8 cellular contexts compared by ENCODE assay signal in the genomic region with DNA sequence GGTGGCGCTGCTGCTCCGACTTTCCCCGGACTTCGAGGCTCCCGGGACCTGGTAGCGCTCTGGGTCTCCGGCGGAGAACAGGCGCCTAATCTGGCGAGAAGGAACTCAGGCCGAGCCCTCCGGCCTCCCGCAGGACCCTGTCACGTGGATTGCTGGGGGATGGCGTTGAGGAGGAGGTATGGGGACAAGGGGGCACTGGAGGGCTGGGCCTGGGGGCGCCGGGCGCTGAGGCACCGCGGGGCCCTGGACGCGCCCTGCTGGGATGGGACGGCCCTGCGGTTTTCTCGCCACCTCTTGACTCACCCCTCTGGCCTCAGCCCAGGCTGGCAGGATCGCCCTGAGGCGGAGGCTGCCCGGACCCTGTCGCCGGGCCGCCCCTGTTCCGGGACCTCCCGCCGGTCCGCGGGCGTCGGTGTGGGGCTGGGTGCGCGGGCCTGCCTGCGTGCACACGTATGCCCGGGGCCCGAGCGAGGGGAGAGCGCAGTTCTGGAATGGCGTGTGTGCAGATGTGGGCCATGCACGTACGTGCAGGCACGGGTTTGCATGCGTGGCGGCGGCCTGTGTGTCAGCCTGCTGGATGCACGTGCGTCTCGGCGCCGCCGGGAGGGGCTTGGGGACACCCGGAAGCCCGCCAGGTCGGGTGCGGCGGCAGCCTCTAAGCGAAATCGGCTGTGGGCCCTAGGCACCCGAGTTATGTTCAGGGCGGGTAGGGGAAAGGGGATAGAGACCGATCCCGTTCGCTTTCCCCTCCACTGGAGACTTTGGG. TPM values are rescaled to one million over a fixed set of nuclear protein-coding genes. Genes with fewer than 3 reads are reported as not detected.
DNase-seq lines count a peak whose midpoint lies in the region; ATAC-seq, FAIRE-seq and TF ChIP-seq lines count a peak whose summit lies in the region.

No MANE protein-coding gene starts in this region.

- peak overlapping the region; percentile 89 for H3K9ac ChIP-seq in SK-N-SH

- H3K9me3 Mint-ChIP-seq in activated naive CD8-positive, alpha-beta T cell (ENCODE audit: low read depth) = no peaks in the 10 kb centered on the region

- H3K4me1 ChIP-seq in SK-N-SH (ENCODE audit: control insufficient read depth in 1 of 2, insufficient read depth in 2 of 2, low read depth in 1 of 2, low read length in 1 of 2) = peaks cover 9 to 37% of the 10 kb centered on the region in 2 experiments; a peak in 1 of 4 replicates
- peaks cover 7% of the 10 kb centered on the region for H3K4me1 ChIP-seq in prostate gland (replicated peaks)

- DNase-seq in GM19238 (ENCODE audit: insufficient read length, low spot score) (peak; percentile 82), SK-N-SH (peak; percentile 81), Right ventricle myocardium superior (peak; percentile 88), prostate gland (ENCODE audit: low spot score) (peak; percentile 73), urothelium cell line (ENCODE audit: low spot score) (peak; percentile 79)

- POLR2A ChIA-PET in SK-N-SH (lab: Yijun Ruan, JAX) = interaction anchor here (0.6 to 1.5 kb wide), 6 partner anchors 22 to 977 kb away, joined by 3 to 7 read pairs (median 3); a partner anchor contains a TSS

- WGBS in SK-N-SH (ENCODE audit: low lambda C conversion rate) = 9% methylated on average over 5 of the region's 71 CpGs
- under 1% methylated on average over 57 of the region's 71 CpGs for WGBS in prostate gland

- H3K36me3 ChIP-seq in SK-N-SH (replicated peaks in 1 of 2; ENCODE audit: control insufficient read depth in 1 of 2, insufficient read depth in 2 of 2, low read length in 1 of 2) (peaks cover 0 to 4% of the 10 kb centered on the region in 2 experiments), prostate gland (peaks cover 0 to 13% of the 10 kb centered on the region in 2 donors)

- peak; percentile 32 for ATAC-seq in HG03521 (IDR thresholded peaks at IDR 0.05; ENCODE audit: unreplicated experiment)
- ATAC-seq in Right ventricle myocardium superior (ENCODE audit: poor library complexity) = peak; percentile 38

- H2AFZ ChIP-seq in SK-N-SH (ENCODE audit: low read depth) = peak overlapping the region; percentile 79

- CTCF ChIA-PET in SK-N-SH (lab: Yijun Ruan, JAX) = interaction anchor here (1.0 to 8.1 kb wide), 15 partner anchors 10 to 199 kb away, joined by 3 to 238 read pairs (median 6); a partner anchor contains a TSS

- intact Hi-C loops in Right ventricle myocardium superior (cut with DNase I) = loop anchor here (10.0 kb wide), 1 partner anchor 248 kb away; a partner anchor contains a TSS
- intact Hi-C loops in prostate gland (cut with DNase I) = loop anchor here (5.0 kb wide), 1 partner anchor 245 kb away; a partner anchor contains a TSS

- FAIRE-seq in urothelium cell line (lab: Jason Lieb, UNC) = peak; percentile 70

- H3K27me3 Mint-ChIP-seq in activated naive CD8-positive, alpha-beta T cell = no peaks in the 10 kb centered on the region

- peak overlapping the region; percentile 90 for H3K4me3 Mint-ChIP-seq in activated naive CD8-positive, alpha-beta T cell

- H3K9me3 ChIP-seq in SK-N-SH = no peaks in the 10 kb centered on the region
- H3K9me3 ChIP-seq in prostate gland = no peaks in the 10 kb centered on the region

- no peak for TF ChIP-seq POLR2A in prostate gland (IDR thresholded peaks at IDR 0.05)

- peak overlapping the region; percentile 100 for H3K4me2 ChIP-seq in SK-N-SH

- no peaks in the 10 kb centered on the region for H3K9me2 ChIP-seq in SK-N-SH

- no peak for TF ChIP-seq EP300 in SK-N-SH (IDR thresholded peaks at IDR 0.05; ENCODE audit: borderline replicate concordance in 1 of 2, low read depth in 1 of 2, low read length in 1 of 2)

- H4K20me1 ChIP-seq in SK-N-SH (ENCODE audit: insufficient read depth) = peaks cover 46% of the 10 kb centered on the region

- H3K4me3 ChIP-seq in SK-N-SH (ENCODE audit: low read depth in 2 of 2, low read length in 1 of 2) (peak overlapping the region; percentile 74 to 83), prostate gland (peak overlapping the region; percentile 73 to 78)

- no peaks in the 10 kb centered on the region for H3K36me3 Mint-ChIP-seq in activated naive CD8-positive, alpha-beta T cell

- H3K79me2 ChIP-seq in SK-N-SH (ENCODE audit: insufficient read depth) = peaks cover 53% of the 10 kb centered on the region

- no peaks in the 10 kb centered on the region for H3F3A ChIP-seq in SK-N-SH (replicated peaks; ENCODE audit: insufficient read depth)

- peaks cover 46% of the 10 kb centered on the region for H3K4me1 Mint-ChIP-seq in activated naive CD8-positive, alpha-beta T cell (ENCODE audit: low read depth)

- TF ChIP-seq RAD21 in SK-N-SH (IDR thresholded peaks at IDR 0.05; ENCODE audit: low read length) = no peak

- TF ChIP-seq CTCF in C4-2B (conservative IDR thresholded peaks at IDR 0.05) (peak; percentile 90), SK-N-SH (IDR thresholded peaks at IDR 0.05) (no peak; the same call in none of the 2 replicates), prostate gland (IDR thresholded peaks at IDR 0.05) (peak in 1 of 4 experiments; percentile 7)

- H3K27ac ChIP-seq in C4-2B = peak overlapping the region; percentile 98
- H3K27ac ChIP-seq in SK-N-SH (ENCODE audit: low read depth in 2 of 2, low read length in 1 of 2) = peak overlapping the region; percentile 67 to 74; a peak in 3 of 4 replicates
- peak overlapping the region; percentile 84 to 85 for H3K27ac ChIP-seq in prostate gland

- H3K27me3 ChIP-seq in SK-N-SH (ENCODE audit: insufficient read depth) = no peaks in the 10 kb centered on the region
- H3K27me3 ChIP-seq in prostate gland (replicated peaks; ENCODE audit: insufficient read depth) = no peaks in the 10 kb centered on the region

- H3K27ac Mint-ChIP-seq in activated naive CD8-positive, alpha-beta T cell = peak overlapping the region; percentile 92

TF ChIP-seq in SK-N-SH, 30 proteins besides CTCF, POLR2A, EP300 and RAD21:
- TF ChIP-seq YY1 (IDR thresholded peaks at IDR 0.05; ENCODE audit: low read depth) = no peak
- TF ChIP-seq SIN3A (IDR thresholded peaks at IDR 0.05; ENCODE audit: borderline replicate concordance, low read depth, low read length) = 0 out of 2 replicates have a peak, but pooled peaks have one; percentile 42
- no peak for TF ChIP-seq FOXJ3 (CRISPR knock-in tag; IDR thresholded peaks at IDR 0.05)
- peak; percentile 98 for TF ChIP-seq MXI1 (IDR thresholded peaks at IDR 0.05; ENCODE audit: low read depth, low read length)
- no peak for TF ChIP-seq GABPA (IDR thresholded peaks at IDR 0.05; ENCODE audit: low read depth)
- TF ChIP-seq, protein P1, sequence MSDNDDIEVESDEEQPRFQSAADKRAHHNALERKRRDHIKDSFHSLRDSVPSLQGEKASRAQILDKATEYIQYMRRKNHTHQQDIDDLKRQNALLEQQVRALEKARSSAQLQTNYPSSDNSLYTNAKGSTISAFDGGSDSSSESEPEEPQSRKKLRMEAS (IDR thresholded peaks at IDR 0.05; ENCODE audit: low read depth) = peak; percentile 93
- peak; percentile 24; the same call in 1 of the 2 replicates for TF ChIP-seq NFIC (IDR thresholded peaks at IDR 0.05; ENCODE audit: borderline replicate concordance)

RNA-seq across cellular contexts. Expression of a gene that starts 0.8 kb away (rescaled TPM):
- 1.6 and 2.5 TPM in 2 replicates for polyA plus RNA-seq in SK-N-SH (2012; rRNA removed)
- 0.91 and 1.3 TPM in 2 replicates for polyA plus RNA-seq in SK-N-SH (2012; cell fraction: cytosol; rRNA removed)
- 2.9 and 3.2 TPM in 2 replicates for polyA plus RNA-seq in SK-N-SH (2012; cell fraction: nucleus; rRNA removed)
- total RNA-seq in Right ventricle myocardium superior = 15.8 TPM
- total RNA-seq in prostate gland = 10 to 100 TPM; 17.9 to 96.3 TPM

RNA-seq across cellular contexts. Expression of a gene that starts 55.7 kb away (rescaled TPM):
- polyA plus RNA-seq in SK-N-SH (2012; rRNA removed) = not detected in 2 replicates
- not detected in 2 replicates for polyA plus RNA-seq in SK-N-SH (2012; cell fraction: cytosol; rRNA removed)
- polyA plus RNA-seq in SK-N-SH (2012; cell fraction: nucleus; rRNA removed) = not detected in 2 replicates
- total RNA-seq in Right ventricle myocardium superior (not detected), prostate gland (1 to 10 TPM in 1 of 2 donors, not detected in 1; 1.5 TPM)

Comparison
In these comparisons a context has a peak if more than half of its experiments do, and no peak if none do; other contexts are left out.
1. Peak in every context shown above with its lines: DNase-seq, ATAC-seq, H3K4me3 ChIP-seq and H3K27ac ChIP-seq.